In the genomic region with DNA sequence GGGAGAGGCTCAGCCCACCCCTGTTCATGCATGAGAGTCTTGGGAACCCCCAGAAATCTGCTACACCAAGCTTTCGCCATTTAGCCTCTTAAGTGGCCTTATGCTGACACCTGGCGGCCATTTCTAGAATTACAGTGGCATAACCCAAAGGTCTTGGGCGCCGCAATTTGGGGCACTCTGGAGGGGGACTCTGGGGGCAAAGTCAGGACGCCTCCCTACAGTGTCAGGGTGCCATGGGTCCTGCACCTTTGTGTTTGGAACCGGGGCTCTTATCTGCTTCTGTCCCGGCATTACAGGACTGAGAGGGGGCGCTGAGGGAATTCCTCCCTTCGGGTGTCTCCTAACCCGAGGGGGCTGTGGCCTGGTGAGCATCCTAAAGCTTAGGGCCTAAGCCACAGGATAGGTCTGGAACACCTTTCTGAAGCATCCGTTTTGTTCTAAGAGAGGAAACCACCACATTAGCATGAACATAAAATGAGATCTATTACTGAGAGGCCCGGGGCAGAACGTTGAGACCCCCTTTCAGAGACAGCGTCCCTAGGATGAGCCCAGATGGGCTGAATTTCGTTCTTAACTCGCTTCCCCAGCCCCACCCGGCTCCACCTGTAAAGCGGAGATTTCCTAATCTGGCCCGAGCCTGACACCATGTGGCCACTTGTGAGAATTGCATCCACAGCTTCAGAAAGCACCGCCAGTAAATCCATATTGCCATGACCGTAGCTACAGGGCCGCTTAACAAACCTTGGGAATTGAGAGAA, we compare ENCODE assay signal across 8 cellular contexts. TPM values are rescaled to one million over a fixed set of nuclear protein-coding genes. Genes with fewer than 3 reads are reported as not detected.
DNase-seq lines count a peak whose midpoint lies in the region; ATAC-seq and TF ChIP-seq lines count a peak whose summit lies in the region.

No MANE protein-coding gene starts in this region.

- H3K27ac ChIP-seq in right cardiac atrium (ENCODE audit: low read length) (no peak overlapping the region), sigmoid colon (no peak overlapping the region)

- TF ChIP-seq POLR2A in sigmoid colon (IDR thresholded peaks at IDR 0.05), result no peak

- H3K27me3 ChIP-seq in right cardiac atrium (ENCODE audit: control insufficient read depth, insufficient read depth), result no peaks in the 10 kb centered on the region
- H3K27me3 ChIP-seq in sigmoid colon, result peaks cover 5 to 54% (median 47%) of the 10 kb centered on the region in 3 donors

- H3K9me3 ChIP-seq in right cardiac atrium (ENCODE audit: control insufficient read depth, low read length) (no peaks in the 10 kb centered on the region), sigmoid colon (no peaks in the 10 kb centered on the region)

- DNase-seq in NCI-H146 (lab: John Stamatoyannopoulos, UW) (peak; percentile 73), T1000 (lab: John Stamatoyannopoulos, UW) (peak; percentile 30), anterior cingulate cortex (lab: John Stamatoyannopoulos, UW) (peak in 54 of 58 donors; percentile 6 to 87 (median 51)), right cardiac atrium (peak; percentile 74 to 86 (median 85)), sigmoid colon (peak; percentile 88)

- TF ChIP-seq CTCF in GM12874 (IDR thresholded peaks at IDR 0.05; ENCODE audit: insufficient read depth, low read depth, low read length) (peak; percentile 75), sigmoid colon (IDR thresholded peaks at IDR 0.05) (peak; percentile 67 to 87 (median 84))

- H3K4me3 ChIP-seq in right cardiac atrium (ENCODE audit: low read length) (no peak overlapping the region), sigmoid colon (no peak overlapping the region)

- intact Hi-C loops in right cardiac atrium (cut with DNase I) (loop anchor here (2.0 to 10.0 kb wide), 9 partner anchors 269 to 499 kb away; a partner anchor contains a TSS), sigmoid colon (cut with DNase I) (loop anchor here (1.0 to 5.0 kb wide), 4 partner anchors 269 to 499 kb away; a partner anchor contains a TSS)

- no peak for TF ChIP-seq EP300 in sigmoid colon (IDR thresholded peaks at IDR 0.05)

- no peaks in the 10 kb centered on the region for H3K4me1 ChIP-seq in right cardiac atrium (ENCODE audit: control insufficient read depth, insufficient read depth, low read length)
- H3K4me1 ChIP-seq in sigmoid colon, result peaks cover 0 to 7% (median 6%) of the 10 kb centered on the region in 4 donors

- WGBS in right cardiac atrium, result 3% methylated on average over 22 of the region's 22 CpGs
- WGBS in sigmoid colon, 2 donors, result 2 to 4% methylated on average over 22 of the region's 22 CpGs

- H3K36me3 ChIP-seq in sigmoid colon, result no peaks in the 10 kb centered on the region

- peak; percentile 18 to 46 for ATAC-seq in right cardiac atrium
- ATAC-seq in GM21381 (IDR thresholded peaks at IDR 0.05; ENCODE audit: unreplicated experiment), result no peak
- no peak for ATAC-seq in HG03135 (IDR thresholded peaks at IDR 0.05; ENCODE audit: unreplicated experiment)

RNA-seq across cellular contexts. Expression of a gene that starts 9.3 kb away (rescaled TPM):
- total RNA-seq in right cardiac atrium (1 to 10 TPM in 1 of 4 donors, not detected in 3; 1.1 TPM), sigmoid colon (not detected)
- polyA plus RNA-seq in right cardiac atrium (not detected), sigmoid colon (10 to 100 TPM in 1 of 3 donors, under 1 TPM in 1, not detected in 1; 0.73 to 51.7 TPM)

RNA-seq across cellular contexts. Expression of a gene that starts 12.5 kb away (rescaled TPM):
- total RNA-seq in right cardiac atrium (10 to 100 TPM; 34.6 to 94.1 (median 47.0) TPM), sigmoid colon (10 to 100 TPM; 13.9 to 63.1 (median 27.0) TPM)
- polyA plus RNA-seq in right cardiac atrium (66.3 TPM), sigmoid colon (1 to 10 TPM; 1.6 to 7.8 (median 2.4) TPM)

RNA-seq across cellular contexts. Expression of a gene that starts 19.9 kb away (rescaled TPM):
- not detected for total RNA-seq in right cardiac atrium
- polyA plus RNA-seq in right cardiac atrium, result not detected
- total RNA-seq in sigmoid colon, result not detected
- polyA plus RNA-seq in sigmoid colon, result under 1 TPM in 1 of 3 donors, not detected in 2; 0.17 TPM

Comparison
In these comparisons a context has a peak if more than half of its experiments do, and no peak if none do; other contexts are left out.
1. DNase-seq: peak in every context shown above with its lines; median percentile 88 in sigmoid colon; 85 in right cardiac atrium; 73 in NCI-H146; 51 in anterior cingulate cortex; 30 in T1000.
2. ATAC-seq: peak in right cardiac atrium (2 of 2); none in GM21381 (single experiment) and HG03135 (single experiment).